ENCODE assay signal across 14 cellular contexts in the genomic region with DNA sequence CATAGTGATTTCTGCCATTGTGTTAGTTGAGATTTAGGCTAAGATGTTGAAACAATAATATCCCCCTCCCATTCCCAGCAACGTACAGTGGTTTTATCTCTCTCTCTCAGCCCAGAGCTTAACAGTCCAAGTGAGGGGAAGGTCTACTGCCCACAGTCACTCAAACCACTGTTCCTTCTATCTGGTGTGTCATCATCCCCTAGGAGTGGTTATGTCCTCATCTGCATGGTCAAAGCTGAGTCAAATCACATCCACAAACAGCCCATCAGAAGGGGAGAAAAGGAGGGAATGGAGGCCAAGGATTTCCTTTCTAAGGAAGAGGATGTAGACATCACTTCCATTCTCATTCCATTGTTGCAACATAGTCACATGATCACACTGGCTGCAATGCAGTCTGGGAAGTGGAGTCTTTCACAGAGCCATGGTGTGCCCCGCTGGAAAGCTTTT. TPM values are rescaled to one million over a fixed set of nuclear protein-coding genes. Genes with fewer than 3 reads are reported as not detected.
A peak's percentile ranks its signal among the peaks of the same experiment; 100 is the strongest.
DNase-seq lines count a peak whose midpoint lies in the region; ATAC-seq, FAIRE-seq and TF ChIP-seq lines count a peak whose summit lies in the region.
"Had no signal": no experiment of that assay in that cellular context is flagged by ENCODE, and none has a peak within 500 bp of the region (broad histone marks: within the 10 kb centered on the region; RNA-seq: fewer than 3 reads in every experiment).

No MANE protein-coding gene starts in this region.

- ATAC-seq in HepG2 (no peak), right lobe of liver (no peak), foreskin keratinocyte (peak; percentile 11)
- ATAC-seq: activated CD4-positive, CD25-positive, alpha-beta regulatory T cell treated with anti-CD3 and anti-CD28 coated beads, Interleukin-2, amount 50 U/mL, for 24 hours; pancreas had no signal

- no peak for TF ChIP-seq RAD21 in HepG2 (CRISPR knock-in tag; IDR thresholded peaks at IDR 0.05)

- in situ Hi-C loops in HepG2 (cut with HindIII; ENCODE audit: extremely low pct_ligation_motif_present, low pct_unique_long_range_greater_than_20kb) = no loop called here

- POLR2A ChIA-PET in HepG2 (lab: Yijun Ruan, JAX) = no interaction called here
- POLR2A ChIA-PET in activated CD4-positive, alpha-beta memory T cell treated with anti-CD3 and anti-CD28 coated beads, Interleukin-2, amount 10 ng/mL, durations not matched to agents 7 days and 5 days (lab: Charles Lee) = interaction anchor here (1.6 to 4.0 kb wide), 2 partner anchors 12 to 15 kb away, joined by 3 to 22 read pairs; no protein-coding TSS in a partner anchor
- POLR2A ChIA-PET in HEK293T (lab: Yijun Ruan, JAX) = no interaction called here

- peak overlapping the region; percentile 56 for H3K27ac Mint-ChIP-seq in activated CD4-positive, alpha-beta memory T cell treated with anti-CD3 and anti-CD28 coated beads, Interleukin-2, amount 10 ng/mL, durations not matched to agents 7 days and 5 days

- H3K36me3 ChIP-seq in HepG2 (replicated peaks in 1 of 2; ENCODE audit: control insufficient read depth in 1 of 2, insufficient read depth in 2 of 2, low read length in 2 of 2) (no peaks in the 10 kb centered on the region), right lobe of liver (no peaks in the 10 kb centered on the region), testis (ENCODE audit: low read depth, missing control alignments) (no peaks in the 10 kb centered on the region)
- H3K36me3 ChIP-seq: pancreas, transverse colon had no signal

- no peak overlapping the region for H3K27ac ChIP-seq in HepG2 (ENCODE audit: extremely low read length, insufficient read depth, low read length)
- no peak overlapping the region for H3K27ac ChIP-seq in right lobe of liver
- H3K27ac ChIP-seq in foreskin keratinocyte = no peak overlapping the region
- no peak overlapping the region for H3K27ac ChIP-seq in testis
- H3K27ac ChIP-seq: pancreas, transverse colon had no signal

- no peaks in the 10 kb centered on the region for H3K27me3 ChIP-seq in HepG2 (ENCODE audit: control insufficient read depth in 1 of 2, insufficient read depth in 2 of 2, low read length in 2 of 2)
- no peaks in the 10 kb centered on the region for H3K27me3 ChIP-seq in right lobe of liver
- H3K27me3 ChIP-seq in foreskin keratinocyte = no peaks in the 10 kb centered on the region
- H3K27me3 ChIP-seq in testis = no peaks in the 10 kb centered on the region
- H3K27me3 ChIP-seq: pancreas, transverse colon had no signal

- 43% methylated on average over 2 of the region's 2 CpGs for WGBS in HepG2 (ENCODE audit: low lambda C conversion rate)
- 42% methylated on average over 1 of the region's 2 CpGs for WGBS in right lobe of liver (ENCODE audit: insufficient coverage, low coverage, low lambda C conversion rate, missing lambda C conversion rate)
- 69 to 73% methylated on average over 2 of the region's 2 CpGs for WGBS in testis, 2 donors

- no peak overlapping the region for H2AFZ ChIP-seq in HepG2 (ENCODE audit: low read length)

- H3K4me2 ChIP-seq in HepG2 (ENCODE audit: low read depth, low read length) = 0 out of 2 replicates have a peak overlapping the region, but pooled peaks have one; percentile 7

- TF ChIP-seq CTCF in HepG2 (CRISPR knock-in tag; IDR thresholded peaks at IDR 0.05) (no peak), right lobe of liver (IDR thresholded peaks at IDR 0.05) (no peak), foreskin keratinocyte (conservative IDR thresholded peaks at IDR 0.05) (no peak), testis (IDR thresholded peaks at IDR 0.05) (no peak)

- no peak for FAIRE-seq in HepG2 (lab: Jason Lieb, UNC)
- FAIRE-seq: pancreas had no signal

- TF ChIP-seq POLR2A in HepG2 (IDR thresholded peaks at IDR 0.05; ENCODE audit: insufficient read depth in 1 of 2, low read depth in 2 of 2, low read length in 2 of 2) (no peak), right lobe of liver (IDR thresholded peaks at IDR 0.05) (no peak), testis (IDR thresholded peaks at IDR 0.05) (no peak)

- BruUV-seq in HepG2 (replicated peaks; lab: Mats Ljungman, UMichigan) = no TSS peak

- peaks cover 42% of the 10 kb centered on the region for H3K4me1 Mint-ChIP-seq in activated CD4-positive, alpha-beta memory T cell treated with anti-CD3 and anti-CD28 coated beads, Interleukin-2, amount 10 ng/mL, durations not matched to agents 7 days and 5 days

- TF ChIP-seq EP300 in HepG2 (IDR thresholded peaks at IDR 0.05; ENCODE audit: low read depth in 2 of 2, low read length in 2 of 2) = no peak
- no peak for TF ChIP-seq EP300 in HepG2 (CRISPR knock-in tag; IDR thresholded peaks at IDR 0.05; ENCODE audit: borderline replicate concordance)

- H3K27me3 Mint-ChIP-seq in activated CD4-positive, alpha-beta memory T cell treated with anti-CD3 and anti-CD28 coated beads, Interleukin-2, amount 10 ng/mL, durations not matched to agents 7 days and 5 days = no peaks in the 10 kb centered on the region

- intact Hi-C loops in HepG2 (cut with micrococcal nuclease; ENCODE audit: unreplicated experiment) (no loop called here), right lobe of liver (cut with DNase I) (no loop called here), testis (cut with DNase I; ENCODE audit: low total_unique reads) (no loop called here)

- H3K4me1 ChIP-seq in HepG2 (ENCODE audit: insufficient read depth, low read length) (no peaks in the 10 kb centered on the region), right lobe of liver (no peaks in the 10 kb centered on the region), foreskin keratinocyte (peaks cover 26% of the 10 kb centered on the region), testis (no peaks in the 10 kb centered on the region)
- H3K4me1 ChIP-seq: pancreas had no signal

- no peaks in the 10 kb centered on the region for H4K20me1 ChIP-seq in HepG2 (ENCODE audit: insufficient read depth, low read length)

- DNase-seq in HepG2 (ENCODE audit: low spot score) = no peak
- no peak for DNase-seq in right lobe of liver
- DNase-seq in activated CD4-positive, alpha-beta memory T cell treated with anti-CD3 and anti-CD28 coated beads, Interleukin-2, amount 10 ng/mL, durations not matched to agents 7 days and 5 days = no peak
- DNase-seq in foreskin keratinocyte = peak; percentile 33 to 62
- DNase-seq in testis = peak; percentile 19
- DNase-seq in NOMO-1 treated with DMSO at 0.1 percent for 48 hours (lab: John Stamatoyannopoulos, UW; ENCODE audit: unreplicated experiment) = no peak
- no peak for DNase-seq in HEK293T (ENCODE audit: extremely low spot score)
- no peak for DNase-seq in amygdala (lab: John Stamatoyannopoulos, UW)
- DNase-seq: activated naive CD4-positive, alpha-beta T cell treated with Interleukin-2 at 50 U/mL for 16 hours; NCI-H2081 treated with DMSO at 0.1 percent for 48 hours; pancreas; stimulated activated CD4-positive, alpha-beta T cell treated with anti-CD3 and anti-CD28 coated beads, Interleukin-4, amount 100 ng/mL, for 4 hours; transverse colon had no signal

- no peaks in the 10 kb centered on the region for H3K79me2 ChIP-seq in HepG2 (ENCODE audit: insufficient read depth, low read length)

- no peak overlapping the region for H3K9ac ChIP-seq in HepG2 (ENCODE audit: insufficient read depth, low read depth, low read length)

- no peak overlapping the region for H3K4me3 ChIP-seq in HepG2 (replicated peaks in 1 of 3; ENCODE audit: insufficient read depth in 1 of 3, low read depth in 2 of 3, low read length in 3 of 3)
- no peak overlapping the region for H3K4me3 ChIP-seq in right lobe of liver
- no peak overlapping the region for H3K4me3 ChIP-seq in testis
- H3K4me3 ChIP-seq: pancreas, transverse colon had no signal

- no peaks in the 10 kb centered on the region for H3K9me3 Mint-ChIP-seq in activated CD4-positive, alpha-beta memory T cell treated with anti-CD3 and anti-CD28 coated beads, Interleukin-2, amount 10 ng/mL, durations not matched to agents 7 days and 5 days

- CTCF ChIA-PET in HepG2 (lab: Yijun Ruan, JAX; ENCODE audit: low intra/inter-chr PET ratio, low total read pairs) = no interaction called here
- CTCF ChIA-PET in activated CD4-positive, alpha-beta memory T cell treated with anti-CD3 and anti-CD28 coated beads, Interleukin-2, amount 10 ng/mL, durations not matched to agents 7 days and 5 days (lab: Charles Lee) = interaction anchor here (1.3 to 2.9 kb wide), 2 partner anchors 17 to 53 kb away, joined by 4 to 14 read pairs; no protein-coding TSS in a partner anchor
- CTCF ChIA-PET in HEK293T (lab: Yijun Ruan, JAX) = no interaction called here

- H3K36me3 Mint-ChIP-seq in activated CD4-positive, alpha-beta memory T cell treated with anti-CD3 and anti-CD28 coated beads, Interleukin-2, amount 10 ng/mL, durations not matched to agents 7 days and 5 days (ENCODE audit: low read depth) = peaks cover 5% of the 10 kb centered on the region

- H3K9me3 ChIP-seq in HepG2 (ENCODE audit: low read length) (peaks cover 21% of the 10 kb centered on the region), right lobe of liver (no peaks in the 10 kb centered on the region), testis (no peaks in the 10 kb centered on the region)
- H3K9me3 ChIP-seq: pancreas, transverse colon had no signal

- H3K4me3 Mint-ChIP-seq in activated CD4-positive, alpha-beta memory T cell treated with anti-CD3 and anti-CD28 coated beads, Interleukin-2, amount 10 ng/mL, durations not matched to agents 7 days and 5 days = no peak overlapping the region

RNA-seq across cellular contexts. Expression of a gene that starts 42.8 kb away (rescaled TPM):
- total RNA-seq in HepG2 (2016; rRNA removed; fragmentation: Illumina TruSeq; extraction: Trizol) (not detected in 2 replicates), right lobe of liver (not detected), foreskin keratinocyte (0.07 TPM in 1 of 2 replicates, not detected in the other), testis (under 1 TPM; 0.16 to 0.50 TPM)
- not detected in 2 replicates for total RNA-seq in HepG2 (2016; cell fraction: cytosol; rRNA removed; fragmentation: Illumina TruSeq; extraction: Trizol; ENCODE audit: low read depth)
- not detected in 2 replicates for total RNA-seq in HepG2 (2016; cell fraction: insoluble cytoplasmic fraction; rRNA removed; fragmentation: Illumina TruSeq; extraction: Trizol)
- not detected in 2 replicates for total RNA-seq in HepG2 (2016; cell fraction: membrane; rRNA removed; fragmentation: Illumina TruSeq; extraction: Trizol)
- not detected in 2 replicates for total RNA-seq in HepG2 (2016; cell fraction: nucleus; rRNA removed; fragmentation: Illumina TruSeq; extraction: Trizol)
- polyA plus RNA-seq in HepG2 (2011; rRNA removed) (not detected in 2 replicates), foreskin keratinocyte (0.10 TPM in 1 of 2 replicates, not detected in the other), testis (ENCODE audit: insufficient read depth, low read depth, low replicate concordance) (0.13 TPM)
- not detected in 2 replicates for polyA plus RNA-seq in HepG2 (2011; cell fraction: cytosol; rRNA removed)
- not detected in 2 replicates for polyA plus RNA-seq in HepG2 (2011; cell fraction: nucleus; rRNA removed)
- not detected in 2 replicates for polyA plus RNA-seq in HepG2 (2012)
- not detected in 2 replicates for polyA plus RNA-seq in HepG2 (2016; cell fraction: cytosol; fragmentation: Illumina TruSeq; extraction: Trizol; ENCODE audit: low read depth)
- polyA plus RNA-seq in HepG2 (2016; cell fraction: insoluble cytoplasmic fraction; fragmentation: Illumina TruSeq; extraction: Trizol; ENCODE audit: low read depth) = not detected in 2 replicates
- not detected in 2 replicates for polyA plus RNA-seq in HepG2 (2016; cell fraction: membrane; fragmentation: Illumina TruSeq; extraction: Trizol; ENCODE audit: low read depth)
- not detected in 2 replicates for polyA plus RNA-seq in HepG2 (2016; cell fraction: nucleus; fragmentation: Illumina TruSeq; extraction: Trizol; ENCODE audit: insufficient read depth, low read depth)
- polyA minus RNA-seq in HepG2 (2011; rRNA and poly(A)+ RNA removed; ENCODE audit: low replicate concordance) = 81.4 TPM in 1 of 2 replicates, not detected in the other
- 0.35 TPM in 1 of 2 replicates, not detected in the other for polyA minus RNA-seq in HepG2 (2011; cell fraction: cytosol; rRNA and poly(A)+ RNA removed)
- polyA minus RNA-seq in HepG2 (2011; cell fraction: nucleus; rRNA and poly(A)+ RNA removed) = not detected in 2 replicates
- not detected for total RNA-seq in activated CD4-positive, alpha-beta memory T cell treated with anti-CD3 and anti-CD28 coated beads, Interleukin-2, amount 10 ng/mL, durations not matched to agents 7 days and 5 days
- total RNA-seq: pancreas, transverse colon had no signal
- polyA plus RNA-seq: pancreas had no signal

Comparison
In these comparisons a context has a peak if more than half of its experiments do, and no peak if none do; other contexts are left out.
1. DNase-seq: peak in foreskin keratinocyte (2 of 2) and testis (single experiment); none in HepG2 (single experiment), right lobe of liver (0 of 3), activated CD4-positive, alpha-beta memory T cell treated with anti-CD3 and anti-CD28 coated beads, Interleukin-2, amount 10 ng/mL, durations not matched to agents 7 days and 5 days (single experiment), NOMO-1 treated with DMSO at 0.1 percent for 48 hours (single experiment), HEK293T (single experiment) and amygdala (0 of 56).